7 cellular contexts compared by ENCODE assay signal in genomic region chr10:22341190-22341935, GRCh38. TPM values are rescaled to one million over a fixed set of nuclear protein-coding genes. Genes with fewer than 3 reads are reported as not detected.
A peak's percentile ranks its signal among the peaks of the same experiment; 100 is the strongest.
DNase-seq lines count a peak whose midpoint lies in the region; ATAC-seq and TF ChIP-seq lines count a peak whose summit lies in the region.

No MANE protein-coding gene starts in this region.

- peaks cover 0 to 16% (median 6%) of the 10 kb centered on the region in 7 donors for H3K9me3 Mint-ChIP-seq in naive B cell

- peak overlapping the region; percentile 74 to 92 (median 81) for H3K4me3 Mint-ChIP-seq in naive B cell

- peak overlapping the region; percentile 82 for H3K4me2 ChIP-seq in OCI-LY7 (ENCODE audit: low read length)

- no peaks in the 10 kb centered on the region for H4K20me1 ChIP-seq in OCI-LY7 (ENCODE audit: insufficient read depth, low read length)

- no peaks in the 10 kb centered on the region for H3K79me2 ChIP-seq in OCI-LY7 (ENCODE audit: insufficient read depth, low read depth, low read length)

- POLR2A ChIA-PET in HEK293 (lab: Yijun Ruan, JAX) (interaction anchor here (0.6 to 2.6 kb wide), 6 partner anchors 15 to 338 kb away, joined by 3 to 19 read pairs (median 4); partner anchors contain the start of genes COMMD3 and DNAJC1), OCI-LY7 (lab: Charles Lee) (interaction anchor here (0.6 to 2.8 kb wide), 3 partner anchors 38 to 396 kb away, joined by 3 to 10 read pairs (median 3); no protein-coding TSS in a partner anchor)

- H3K4me3 ChIP-seq in HEK293 (ENCODE audit: low read depth, low read length): peak overlapping the region; percentile 78
- peak overlapping the region; percentile 76 for H3K4me3 ChIP-seq in OCI-LY7 (ENCODE audit: low read depth, low read length, poor library complexity, severe bottlenecking)
- peak overlapping the region; percentile 64 for H3K4me3 ChIP-seq in ectodermal cell (ENCODE audit: insufficient read depth, low read depth, low read length)

- no peak for DNase-seq in OCI-LY7 (ENCODE audit: low spot score)
- DNase-seq in naive B cell: no peak
- DNase-seq in iPS-NIHi7 (ENCODE audit: extremely low spot score): no peak

- TF ChIP-seq CTCF in HEK293 (tag by site-specific recombination; IDR thresholded peaks at IDR 0.05) (no peak), OCI-LY7 (conservative IDR thresholded peaks at IDR 0.05; ENCODE audit: low read length) (no peak)

- H3K27me3 ChIP-seq in ectodermal cell (ENCODE audit: control insufficient read depth, insufficient read depth, low read length, poor library complexity, severe bottlenecking): peaks cover 100% of the 10 kb centered on the region

- peak overlapping the region; percentile 76 for H2AFZ ChIP-seq in OCI-LY7 (ENCODE audit: low read length)

- intact Hi-C loops in OCI-LY7 (cut with micrococcal nuclease; ENCODE audit: unreplicated experiment): loop anchor here (2.0 kb wide), 2 partner anchors 25 to 37 kb away; partner anchors contain the start of gene COMMD3

- H3K36me3 Mint-ChIP-seq in naive B cell: peaks cover 0 to 4% of the 10 kb centered on the region in 2 donors

- H3K36me3 ChIP-seq in HEK293 (ENCODE audit: control insufficient read depth in 2 of 2, insufficient read depth in 1 of 2, low read length in 2 of 2) (no peaks in the 10 kb centered on the region), OCI-LY7 (ENCODE audit: insufficient read depth, low read length) (no peaks in the 10 kb centered on the region), ectodermal cell (ENCODE audit: control insufficient read depth, insufficient read depth, low read length) (no peaks in the 10 kb centered on the region)

- H3K9me2 ChIP-seq in OCI-LY7 (ENCODE audit: insufficient read depth, low read length): no peaks in the 10 kb centered on the region

- H3K4me1 ChIP-seq in HEK293 (ENCODE audit: control insufficient read depth, insufficient read depth, low read length): peaks cover 6% of the 10 kb centered on the region
- peaks cover 10% of the 10 kb centered on the region for H3K4me1 ChIP-seq in OCI-LY7 (ENCODE audit: insufficient read depth, low read length, poor library complexity, severe bottlenecking)
- peaks cover 18% of the 10 kb centered on the region for H3K4me1 ChIP-seq in ectodermal cell (ENCODE audit: control insufficient read depth, insufficient read depth, low read length)

- H3K9me3 ChIP-seq in HEK293 (ENCODE audit: control insufficient read depth, insufficient read depth, low read depth, low read length): no peaks in the 10 kb centered on the region
- no peaks in the 10 kb centered on the region for H3K9me3 ChIP-seq in OCI-LY7 (ENCODE audit: low read length)
- no peaks in the 10 kb centered on the region for H3K9me3 ChIP-seq in ectodermal cell (ENCODE audit: control insufficient read depth, low read length)

- peak overlapping the region in 5 of 6 donors; percentile 11 to 97 (median 84) for H3K27ac Mint-ChIP-seq in naive B cell

- H3K4me1 Mint-ChIP-seq in naive B cell: peaks cover 10 to 22% (median 21%) of the 10 kb centered on the region in 3 donors

- CTCF ChIA-PET in HEK293 (lab: Yijun Ruan, JAX): interaction anchor here (0.7 to 0.9 kb wide), 2 partner anchors 21 to 672 kb away, joined by 3 read pairs; no protein-coding TSS in a partner anchor
- CTCF ChIA-PET in OCI-LY7 (lab: Charles Lee; ENCODE audit: unreplicated experiment): no interaction called here

- TSS peak; percentile 87 for BruUV-seq in OCI-LY7 (replicated peaks; lab: Mats Ljungman, UMichigan)

- H3K27ac ChIP-seq in HEK293 (ENCODE audit: extremely low read depth, low read depth, low read length) (peak overlapping the region; percentile 99), OCI-LY7 (ENCODE audit: low read depth, low read length, poor library complexity, severe bottlenecking) (no peak overlapping the region), ectodermal cell (ENCODE audit: insufficient read depth, low read depth, low read length, poor library complexity, severe bottlenecking) (no peak overlapping the region)

- H3K27me3 Mint-ChIP-seq in naive B cell: peaks cover 42 to 72% (median 56%) of the 10 kb centered on the region in 3 donors

- ATAC-seq in GM18511 (IDR thresholded peaks at IDR 0.05; ENCODE audit: unreplicated experiment): peak; percentile 20
- no peak for ATAC-seq in naive B cell (ENCODE audit: low read depth in 2 of 2)
- ATAC-seq in HG03520 (IDR thresholded peaks at IDR 0.05; ENCODE audit: unreplicated experiment): no peak

- WGBS in ectodermal cell, 2 experiments: 2% methylated on average over 40 of the region's 40 CpGs

TF ChIP-seq in HEK293, 187 proteins besides CTCF, POLR2A, EP300 and RAD21 (continues in another document):
- TF ChIP-seq ZNF121 (tag by site-specific recombination; IDR thresholded peaks at IDR 0.05) (no peak), ZNF600 (tag by site-specific recombination; IDR thresholded peaks at IDR 0.05) (peak; percentile 69), ZNF335 (tag by site-specific recombination; conservative IDR thresholded peaks at IDR 0.05) (peak; percentile 82), PRDM10 (tag by site-specific recombination; IDR thresholded peaks at IDR 0.05) (peak; percentile 62), ZNF221 (tag by site-specific recombination; IDR thresholded peaks at IDR 0.05; ENCODE audit: borderline replicate concordance) (no peak), MYNN (tag by site-specific recombination; IDR thresholded peaks at IDR 0.05; ENCODE audit: borderline replicate concordance) (no peak), ZNF2 (tag by site-specific recombination; IDR thresholded peaks at IDR 0.05) (peak; percentile 35; the same call in 1 of the 2 replicates), ZNF24 (tag by site-specific recombination; IDR thresholded peaks at IDR 0.05) (0 out of 2 replicates have a peak, but pooled peaks have one; percentile 27), ZNF704 (tag by site-specific recombination; IDR thresholded peaks at IDR 0.05) (no peak), ZFP37 (tag by site-specific recombination; IDR thresholded peaks at IDR 0.05) (peak; percentile 52; the same call in 1 of the 2 replicates), ZNF394 (tag by site-specific recombination; IDR thresholded peaks at IDR 0.05; ENCODE audit: borderline replicate concordance) (peak; percentile 43; the same call in 1 of the 2 replicates)

RNA-seq across cellular contexts. Expression of gene SPAG6, which starts 3.9 kb away (rescaled TPM):
- not detected in 2 replicates for total RNA-seq in OCI-LY7 (2014; rRNA removed; shearing (Covaris generic))
- total RNA-seq in OCI-LY7 (2022): not detected in 2 replicates
- polyA plus RNA-seq in ectodermal cell (2013, experiment 1 of 4): 2.5 TPM
- 3.5 TPM for polyA plus RNA-seq in ectodermal cell (2013, experiment 2 of 4)
- 2.4 TPM for polyA plus RNA-seq in ectodermal cell (2013, experiment 3 of 4)
- polyA plus RNA-seq in ectodermal cell (2013, experiment 4 of 4): 3.4 TPM
- not detected for polyA plus RNA-seq in naive B cell (ENCODE audit: low read depth in 6 of 6)

RNA-seq across cellular contexts. Expression of gene BMI1, which starts 20.5 kb away (rescaled TPM):
- 5.7 and 7.4 TPM in 2 replicates for total RNA-seq in OCI-LY7 (2014; rRNA removed; shearing (Covaris generic))
- total RNA-seq in OCI-LY7 (2022): 17.8 and 19.4 TPM in 2 replicates
- 35.4 TPM for polyA plus RNA-seq in ectodermal cell (2013, experiment 1 of 4)
- polyA plus RNA-seq in ectodermal cell (2013, experiment 2 of 4): 35.2 TPM
- polyA plus RNA-seq in ectodermal cell (2013, experiment 3 of 4): 34.1 TPM
- 40.3 TPM for polyA plus RNA-seq in ectodermal cell (2013, experiment 4 of 4)
- polyA plus RNA-seq in naive B cell (ENCODE audit: low read depth in 6 of 6): 10 to 100 TPM; 28.3 to 45.7 (median 33.3) TPM

RNA-seq across cellular contexts. Expression of gene COMMD3, which starts 25.2 kb away (rescaled TPM):
- total RNA-seq in OCI-LY7 (2014; rRNA removed; shearing (Covaris generic)): 24.6 and 30.1 TPM in 2 replicates
- 50.8 and 53.0 TPM in 2 replicates for total RNA-seq in OCI-LY7 (2022)
- polyA plus RNA-seq in ectodermal cell (2013, experiment 1 of 4): 20.5 TPM
- 22.0 TPM for polyA plus RNA-seq in ectodermal cell (2013, experiment 2 of 4)
- polyA plus RNA-seq in ectodermal cell (2013, experiment 3 of 4): 19.9 TPM
- polyA plus RNA-seq in ectodermal cell (2013, experiment 4 of 4): 23.6 TPM
- 100 to 1,000 TPM in 5 of 6 donors, 10 to 100 TPM in 1; 86.5 to 140 (median 110) TPM for polyA plus RNA-seq in naive B cell (ENCODE audit: low read depth in 6 of 6)
